In genomic region chr5:53109436-53110127, GRCh38 we compare ENCODE assay signal across 8 cellular contexts. TPM values are rescaled to one million over a fixed set of nuclear protein-coding genes. Genes with fewer than 3 reads are reported as not detected.
DNase-seq lines count a peak whose midpoint lies in the region; ATAC-seq, FAIRE-seq and TF ChIP-seq lines count a peak whose summit lies in the region.

MOCS2 (minus strand) TSS chr5:53109757; CDS start chr5:53107174, 2,583 bp downstream.

- peaks cover 30% of the 10 kb centered on the region for H3K4me1 Mint-ChIP-seq in T-helper 2 cell treated with Interferon-gamma antibody and Interleukin-4, amounts not matched to agents 5 μg/mL and 100 μg/mL, for 36 hours (ENCODE audit: low read depth)

- H3K27ac ChIP-seq in ascending aorta, result peak within 1 kb of the TSS; percentile 60 to 78
- peak within 1 kb of the TSS; percentile 61 for H3K27ac ChIP-seq in right cardiac atrium (ENCODE audit: low read length)

- FAIRE-seq in urothelium cell line (lab: Jason Lieb, UNC), result peak; percentile 96

- H3K27ac Mint-ChIP-seq in T-helper 2 cell treated with Interferon-gamma antibody and Interleukin-4, amounts not matched to agents 5 μg/mL and 100 μg/mL, for 36 hours, result peak within 1 kb of the TSS; percentile 76

- no peaks in the 10 kb centered on the region for H3K27me3 Mint-ChIP-seq in T-helper 2 cell treated with Interferon-gamma antibody and Interleukin-4, amounts not matched to agents 5 μg/mL and 100 μg/mL, for 36 hours (ENCODE audit: low read depth)

- DNase-seq in NCI-H2029 (lab: John Stamatoyannopoulos, UW), result peak; percentile 73
- peak; percentile 92 for DNase-seq in T-helper 2 cell treated with Interferon-gamma antibody and Interleukin-4, amounts not matched to agents 5 μg/mL and 100 μg/mL, for 36 hours (ENCODE audit: low spot score)
- peak; percentile 54 to 93 for DNase-seq in ascending aorta (ENCODE audit: low spot score in 2 of 2)
- peak; percentile 95 to 97 (median 97) for DNase-seq in right cardiac atrium
- DNase-seq in pulmonary artery endothelial cell (ENCODE audit: low read depth, low spot score), result peak; percentile 55
- peak; percentile 99 for DNase-seq in urothelium cell line (ENCODE audit: low spot score)

- WGBS in right cardiac atrium, result 1% methylated on average over 55 of the region's 55 CpGs

- intact Hi-C loops in ascending aorta (cut with DNase I) (no loop called here), right cardiac atrium (cut with DNase I) (no loop called here)

- H3K36me3 ChIP-seq in ascending aorta, result peaks cover 0 to 2% of the 10 kb centered on the region in 2 donors

- H3K9me3 Mint-ChIP-seq in T-helper 2 cell treated with Interferon-gamma antibody and Interleukin-4, amounts not matched to agents 5 μg/mL and 100 μg/mL, for 36 hours, result no peaks in the 10 kb centered on the region

- H3K4me3 ChIP-seq in ascending aorta (peak within 1 kb of the TSS; percentile 65 to 83), right cardiac atrium (ENCODE audit: low read length) (peak within 1 kb of the TSS; percentile 81)

- peaks cover 3 to 11% of the 10 kb centered on the region in 2 donors for H3K4me1 ChIP-seq in ascending aorta
- no peaks in the 10 kb centered on the region for H3K4me1 ChIP-seq in right cardiac atrium (ENCODE audit: control insufficient read depth, insufficient read depth, low read length)

- H3K9me3 ChIP-seq in ascending aorta, result no peaks in the 10 kb centered on the region
- H3K9me3 ChIP-seq in right cardiac atrium (ENCODE audit: control insufficient read depth, low read length), result no peaks in the 10 kb centered on the region

- peak within 1 kb of the TSS; percentile 90 for H3K4me3 Mint-ChIP-seq in T-helper 2 cell treated with Interferon-gamma antibody and Interleukin-4, amounts not matched to agents 5 μg/mL and 100 μg/mL, for 36 hours

- TF ChIP-seq CTCF in ascending aorta (IDR thresholded peaks at IDR 0.05), result no peak

- ATAC-seq in GM18508 (IDR thresholded peaks at IDR 0.05; ENCODE audit: insufficient read depth, unreplicated experiment) (peak; percentile 82), HG02981 (IDR thresholded peaks at IDR 0.05; ENCODE audit: unreplicated experiment) (peak; percentile 97), right cardiac atrium (peak; percentile 100)

- H3K27me3 ChIP-seq in ascending aorta (no peaks in the 10 kb centered on the region), right cardiac atrium (ENCODE audit: control insufficient read depth, insufficient read depth) (no peaks in the 10 kb centered on the region)

- peaks cover 22% of the 10 kb centered on the region for H3K36me3 Mint-ChIP-seq in T-helper 2 cell treated with Interferon-gamma antibody and Interleukin-4, amounts not matched to agents 5 μg/mL and 100 μg/mL, for 36 hours (ENCODE audit: low read depth)

RNA-seq across cellular contexts. Expression of gene MOCS2, which starts in this region (rescaled TPM):
- total RNA-seq in ascending aorta (21.3 TPM), right cardiac atrium (10 to 100 TPM; 77.9 to 86.5 (median 83.6) TPM), pulmonary artery endothelial cell (19.0 and 24.0 TPM in 2 replicates)
- polyA plus RNA-seq in right cardiac atrium, result 124 TPM

Comparison
In these comparisons a context has a peak if more than half of its experiments do, and no peak if none do; other contexts are left out.
1. Peak in every context shown above with its lines: DNase-seq, ATAC-seq, H3K4me3 ChIP-seq and H3K27ac ChIP-seq.